ENCODE assay signal across 22 cellular contexts in genomic region chr2:236747925-236748324, GRCh38.
"Had no signal": no experiment of that assay in that cellular context is flagged by ENCODE, and none has a peak within 500 bp of the region (broad histone marks: within the 10 kb centered on the region; RNA-seq: fewer than 3 reads in every experiment).

No MANE protein-coding gene starts in this region.

- H3K4me1 ChIP-seq: colonic mucosa had no signal

- H3K27me3 ChIP-seq: brain microvascular endothelial cell, colonic mucosa, gastroesophageal sphincter, tibial nerve, vagina had no signal

- H3K9me3 Mint-ChIP-seq: activated CD4-positive, alpha-beta T cell treated with anti-CD3 and anti-CD28 coated beads, Interleukin-2, amount 10 ng/mL, durations not matched to agents 7 days and 5 days; activated naive CD4-positive, alpha-beta T cell treated with anti-CD3 and anti-CD28 coated beads, Interleukin-2, amount 10 ng/mL, durations not matched to agents 7 days and 5 days; activated naive CD8-positive, alpha-beta T cell treated with anti-CD3 and anti-CD28 coated beads, Interleukin-2, amount 50 U/mL, for 24 hours; endodermal cell had no signal

- DNase-seq: activated CD4-positive, alpha-beta T cell treated with anti-CD3 and anti-CD28 coated beads, Interleukin-2, amount 10 ng/mL, durations not matched to agents 7 days and 5 days; activated CD4-positive, CD25-positive, alpha-beta regulatory T cell; activated CD8-positive, alpha-beta memory T cell treated with anti-CD3 and anti-CD28 coated beads, Interleukin-2, amount 50 U/mL, for 48 hours; activated CD8-positive, alpha-beta T cell treated with anti-CD3 and anti-CD28 coated beads, Interleukin-2, amount 10 ng/mL, durations not matched to agents 7 days and 5 days; activated effector memory CD4-positive, alpha-beta T cell treated with Interleukin-2 at 50 U/mL for 16 hours; activated naive CD4-positive, alpha-beta T cell treated with anti-CD3 and anti-CD28 coated beads, Interleukin-2, amount 10 ng/mL, durations not matched to agents 7 days and 5 days; activated naive CD8-positive, alpha-beta T cell treated with anti-CD3 and anti-CD28 coated beads, Interleukin-2, amount 50 U/mL, for 24 hours; activated T-cell treated with anti-CD3 and anti-CD28 coated beads, Interleukin-2, amount 50 U/mL, for 48 hours; brain microvascular endothelial cell; central memory CD4-positive, alpha-beta T cell; colonic mucosa; endodermal cell; midbrain; stimulated activated CD4-positive, alpha-beta T cell treated with anti-CD3 and anti-CD28 coated beads, Interleukin-2, amount 100 ng/mL, for 24 hours; stimulated activated naive CD4-positive, alpha-beta T cell treated with Interleukin-2 at 50 U/mL for 16 hours; substantia nigra; T-helper 9 cell had no signal

- H3K36me3 Mint-ChIP-seq: activated naive CD4-positive, alpha-beta T cell treated with anti-CD3 and anti-CD28 coated beads, Interleukin-2, amount 10 ng/mL, durations not matched to agents 7 days and 5 days had no signal

- ATAC-seq: activated CD8-positive, alpha-beta T cell treated with anti-CD3 and anti-CD28 coated beads, Interleukin-2, amount 10 ng/mL, durations not matched to agents 7 days and 5 days; activated naive CD8-positive, alpha-beta T cell treated with anti-CD3 and anti-CD28 coated beads, Interleukin-2, amount 50 U/mL, for 24 hours had no signal

- H3K36me3 ChIP-seq: brain microvascular endothelial cell, colonic mucosa, gastroesophageal sphincter, lower lobe of right lung, tibial nerve, vagina had no signal

- H3K9me3 ChIP-seq: colonic mucosa, gastroesophageal sphincter, lower lobe of right lung, psoas muscle, tibial nerve, vagina had no signal

- H3K27ac ChIP-seq: brain microvascular endothelial cell, colonic mucosa, lower lobe of right lung, vagina had no signal

- H3K27ac Mint-ChIP-seq: activated CD4-positive, alpha-beta T cell treated with anti-CD3 and anti-CD28 coated beads, Interleukin-2, amount 10 ng/mL, durations not matched to agents 7 days and 5 days; activated CD8-positive, alpha-beta T cell treated with anti-CD3 and anti-CD28 coated beads, Interleukin-2, amount 10 ng/mL, durations not matched to agents 7 days and 5 days; activated naive CD4-positive, alpha-beta T cell treated with anti-CD3 and anti-CD28 coated beads, Interleukin-2, amount 10 ng/mL, durations not matched to agents 7 days and 5 days; activated naive CD8-positive, alpha-beta T cell treated with anti-CD3 and anti-CD28 coated beads, Interleukin-2, amount 50 U/mL, for 24 hours; endodermal cell had no signal

- H3K4me3 ChIP-seq: colonic mucosa, gastroesophageal sphincter, lower lobe of right lung, psoas muscle, tibial nerve, vagina had no signal

- H3K4me3 Mint-ChIP-seq: activated CD4-positive, alpha-beta T cell treated with anti-CD3 and anti-CD28 coated beads, Interleukin-2, amount 10 ng/mL, durations not matched to agents 7 days and 5 days; activated CD8-positive, alpha-beta T cell treated with anti-CD3 and anti-CD28 coated beads, Interleukin-2, amount 10 ng/mL, durations not matched to agents 7 days and 5 days; activated naive CD4-positive, alpha-beta T cell treated with anti-CD3 and anti-CD28 coated beads, Interleukin-2, amount 10 ng/mL, durations not matched to agents 7 days and 5 days; activated naive CD8-positive, alpha-beta T cell treated with anti-CD3 and anti-CD28 coated beads, Interleukin-2, amount 50 U/mL, for 24 hours; endodermal cell had no signal

- H3K4me1 Mint-ChIP-seq: activated CD4-positive, alpha-beta T cell treated with anti-CD3 and anti-CD28 coated beads, Interleukin-2, amount 10 ng/mL, durations not matched to agents 7 days and 5 days; activated naive CD4-positive, alpha-beta T cell treated with anti-CD3 and anti-CD28 coated beads, Interleukin-2, amount 10 ng/mL, durations not matched to agents 7 days and 5 days; activated naive CD8-positive, alpha-beta T cell treated with anti-CD3 and anti-CD28 coated beads, Interleukin-2, amount 50 U/mL, for 24 hours had no signal
